ENCODE assay signal across 19 cellular contexts in the genomic region with DNA sequence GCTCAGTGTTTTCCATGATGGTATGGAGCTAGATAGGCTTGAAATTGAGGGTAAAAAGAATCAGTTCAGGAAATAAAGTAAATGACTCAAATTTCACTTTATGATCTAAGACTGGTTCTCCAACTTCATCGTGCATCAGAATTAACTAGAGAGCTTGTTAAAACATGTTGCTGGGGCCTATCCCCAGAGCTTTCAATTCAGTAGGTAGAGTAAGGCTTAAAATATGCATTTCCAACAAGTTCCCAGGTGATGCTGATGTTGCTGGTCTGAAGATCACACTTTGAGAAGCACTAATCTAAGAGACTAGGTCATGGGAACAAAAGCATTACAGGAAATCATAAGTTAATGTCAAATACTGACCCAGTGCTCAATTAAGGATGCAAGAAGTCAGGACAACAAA.
DNase-seq lines count a peak whose midpoint lies in the region; ATAC-seq, FAIRE-seq and TF ChIP-seq lines count a peak whose summit lies in the region.
"Had no signal": no experiment of that assay in that cellular context is flagged by ENCODE, and none has a peak within 500 bp of the region (broad histone marks: within the 10 kb centered on the region; RNA-seq: fewer than 3 reads in every experiment).

No MANE protein-coding gene starts in this region.

- ATAC-seq in GM21786 (IDR thresholded peaks at IDR 0.05; ENCODE audit: unreplicated experiment) = no peak
- no peak for ATAC-seq in HG02588 (IDR thresholded peaks at IDR 0.05; ENCODE audit: unreplicated experiment)
- ATAC-seq: GM23338, HepG2 had no signal

- dilution Hi-C loops in keratinocyte (cut with MboI; ENCODE audit: extremely low pct_ligation_motif_present, low sequenced_read_pairs) = no loop called here

- CTCF ChIA-PET in RWPE1 (lab: Yijun Ruan, JAX) = interaction anchor here (0.5 to 0.6 kb wide), 2 partner anchors 621 to 752 kb away, joined by 3 to 4 read pairs; no protein-coding TSS in a partner anchor

- no peaks in the 10 kb centered on the region for H4K20me1 ChIP-seq in keratinocyte (ENCODE audit: control insufficient read depth, extremely low read depth, insufficient read depth, low read length)
- H4K20me1 ChIP-seq in Karpas-422 (ENCODE audit: insufficient read depth, low read depth, low read length) = no peaks in the 10 kb centered on the region

- H3K9me2 ChIP-seq in Karpas-422 (replicated peaks; ENCODE audit: insufficient read depth, low read length) = no peaks in the 10 kb centered on the region

- H2AFZ ChIP-seq in keratinocyte (ENCODE audit: control insufficient read depth, low read length) = peak overlapping the region; percentile 55
- H2AFZ ChIP-seq in Karpas-422 (ENCODE audit: low read length) = no peak overlapping the region
- H2AFZ ChIP-seq: GM23338 had no signal

- H3K4me1 ChIP-seq in keratinocyte (ENCODE audit: control insufficient read depth, extremely low read depth, insufficient read depth, low read length) = peaks cover 5% of the 10 kb centered on the region
- no peaks in the 10 kb centered on the region for H3K4me1 ChIP-seq in Karpas-422 (ENCODE audit: low read length)
- H3K4me1 ChIP-seq: BE2C, Caco-2 had no signal

- H3K79me2 ChIP-seq in keratinocyte (ENCODE audit: control insufficient read depth, insufficient read depth, low read length) (no peaks in the 10 kb centered on the region), Karpas-422 (ENCODE audit: low read length) (no peaks in the 10 kb centered on the region)

- no peak overlapping the region for H3K27ac ChIP-seq in RWPE1
- H3K27ac ChIP-seq in keratinocyte (ENCODE audit: control insufficient read depth, insufficient read depth, low read length) = peak overlapping the region; percentile 62
- no peak overlapping the region for H3K27ac ChIP-seq in Karpas-422 (ENCODE audit: low read length)
- H3K27ac ChIP-seq: C4-2B had no signal

- H3K36me3 ChIP-seq in keratinocyte (ENCODE audit: control insufficient read depth in 2 of 2, extremely low read depth in 1 of 2, insufficient read depth in 2 of 2, low read length in 2 of 2) (no peaks in the 10 kb centered on the region), Karpas-422 (ENCODE audit: insufficient read depth, low read length) (no peaks in the 10 kb centered on the region)
- H3K36me3 ChIP-seq: BE2C had no signal

- H3K9ac ChIP-seq in keratinocyte (ENCODE audit: control insufficient read depth, extremely low read depth, insufficient read depth, low read length) = no peak overlapping the region
- H3K9ac ChIP-seq in Karpas-422 (ENCODE audit: low read length) = no peak overlapping the region

- H3K9me1 ChIP-seq in keratinocyte (ENCODE audit: control insufficient read depth, extremely low read depth, insufficient read depth, low read length) = no peaks in the 10 kb centered on the region

- DNase-seq in RWPE1 (ENCODE audit: low spot score) = peak; percentile 72
- DNase-seq in epithelial cell of esophagus (ENCODE audit: low read depth) = peak; percentile 94
- peak; percentile 13 for DNase-seq in keratinocyte (ENCODE audit: low read depth, low spot score)
- no peak for DNase-seq in Karpas-422
- no peak for DNase-seq in RKO (ENCODE audit: low spot score)
- DNase-seq: ACHN; BE2C; Caco-2; CD4-positive, alpha-beta T cell; HCEC 1CT had no signal

- H3K4me3 ChIP-seq in epithelial cell of esophagus (ENCODE audit: low read length) (no peak overlapping the region), keratinocyte (ENCODE audit: control insufficient read depth in 2 of 3, extremely low read depth in 1 of 3, insufficient read depth in 2 of 3, low read depth in 1 of 3, low read length in 3 of 3) (no peak overlapping the region), Karpas-422 (ENCODE audit: low read length) (no peak overlapping the region)
- H3K4me3 ChIP-seq: GM23338 had no signal

- TF ChIP-seq CTCF in RWPE1 (conservative IDR thresholded peaks at IDR 0.05; ENCODE audit: low read depth) = no peak
- TF ChIP-seq CTCF in epithelial cell of esophagus (IDR thresholded peaks at IDR 0.05; ENCODE audit: insufficient read depth, low read depth, low read length, missing control alignments) = no peak
- TF ChIP-seq CTCF in keratinocyte (optimal IDR thresholded peaks at IDR 0.05 in 1 of 3, IDR thresholded peaks at IDR 0.05 in 1 of 3, conservative IDR thresholded peaks at IDR 0.05 in 1 of 3; ENCODE audit: extremely low read depth in 1 of 3, insufficient read depth in 2 of 3, low read length in 3 of 3) = no peak

- peak overlapping the region; percentile 31 for H3K4me2 ChIP-seq in keratinocyte (ENCODE audit: control insufficient read depth, extremely low read depth, insufficient read depth, low read depth, low read length)
- no peak overlapping the region for H3K4me2 ChIP-seq in Karpas-422 (ENCODE audit: low read depth, low read length, poor library complexity, severe bottlenecking)
- H3K4me2 ChIP-seq: GM23338 had no signal

- H3K9me3 ChIP-seq in keratinocyte (ENCODE audit: control insufficient read depth, low read depth, low read length) (no peaks in the 10 kb centered on the region), Karpas-422 (ENCODE audit: low read length) (no peaks in the 10 kb centered on the region)
- H3K9me3 ChIP-seq: BE2C, Caco-2 had no signal

- H3K27me3 ChIP-seq in keratinocyte (ENCODE audit: control insufficient read depth, extremely low read depth, insufficient read depth, low read length) = no peaks in the 10 kb centered on the region
- no peaks in the 10 kb centered on the region for H3K27me3 ChIP-seq in Karpas-422 (ENCODE audit: low read length)
- H3K27me3 ChIP-seq: BE2C had no signal

- POLR2A ChIA-PET in RWPE1 (lab: Yijun Ruan, JAX; ENCODE audit: low non-redundant PET) = no interaction called here

- FAIRE-seq in keratinocyte (lab: Jason Lieb, UNC) = peak; percentile 13
- FAIRE-seq: A204.1, G401.6, GM12891, H54, HepG2 had no signal

Comparison
In these comparisons a context has a peak if more than half of its experiments do, and no peak if none do; other contexts are left out.
1. DNase-seq: peak in RWPE1 (single experiment), epithelial cell of esophagus (single experiment) and keratinocyte (single experiment); none in Karpas-422 (single experiment) and RKO (single experiment).